In genomic region chr19:28159065-28159464, GRCh38 we compare ENCODE assay signal across 33 cellular contexts.
"Had no signal": no experiment of that assay in that cellular context is flagged by ENCODE, and none has a peak within 500 bp of the region (broad histone marks: within the 10 kb centered on the region; RNA-seq: fewer than 3 reads in every experiment).

No MANE protein-coding gene starts in this region.

- H3K27me3 ChIP-seq: adrenal gland, ascending aorta, body of pancreas, brain microvascular endothelial cell, breast epithelium, cardiac muscle cell had no signal

- ATAC-seq: activated naive CD4-positive, alpha-beta T cell treated with anti-CD3 and anti-CD28 coated beads, Interleukin-2, amount 50 U/mL, for 72 hours; activated naive CD8-positive, alpha-beta T cell treated with anti-CD3 and anti-CD28 coated beads, Interleukin-2, amount 50 U/mL, for 24 hours; activated T-cell treated with anti-CD3 and anti-CD28 coated beads, Interleukin-2, amount 50 U/mL, for 4 hours; activated T-cell treated with anti-CD3 and anti-CD28 coated beads, Interleukin-2, amount 50 U/mL, for 72 hours; activated T-helper 17 cell treated with anti-CD3 and anti-CD28 coated beads, Interleukin-2, amount 50 U/mL, for 72 hours; body of pancreas had no signal

- H3K4me1 ChIP-seq: adrenal gland, ascending aorta, body of pancreas, breast epithelium had no signal

- DNase-seq: activated effector memory CD4-positive, alpha-beta T cell treated with anti-CD3 and anti-CD28 coated beads, Interleukin-2, amount 50 U/mL, for 16 hours; activated effector memory CD4-positive, alpha-beta T cell treated with Interleukin-2 at 50 U/mL for 16 hours; activated gamma-delta T cell; activated gamma-delta T cell treated with Interleukin-2 at 50 U/mL for 16 hours; activated naive CD4-positive, alpha-beta T cell; activated naive CD4-positive, alpha-beta T cell treated with anti-CD3 and anti-CD28 coated beads for 36 hours; activated naive CD4-positive, alpha-beta T cell treated with anti-CD3 and anti-CD28 coated beads, Interleukin-2, amount 10 ng/mL, durations not matched to agents 7 days and 5 days; activated naive CD4-positive, alpha-beta T cell treated with anti-CD3 and anti-CD28 coated beads, Interleukin-2, amount 50 U/mL, for 16 hours; activated naive CD4-positive, alpha-beta T cell treated with Interleukin-2 at 50 U/mL for 16 hours; activated naive CD8-positive, alpha-beta T cell treated with anti-CD3 and anti-CD28 coated beads for 36 hours; activated naive CD8-positive, alpha-beta T cell treated with anti-CD3 and anti-CD28 coated beads, Interleukin-2, amount 10 ng/mL, durations not matched to agents 7 days and 5 days; activated naive CD8-positive, alpha-beta T cell treated with anti-CD3 and anti-CD28 coated beads, Interleukin-2, amount 50 U/mL, for 24 hours; activated T-cell treated with anti-CD3 and anti-CD28 coated beads, Interleukin-2, amount 50 U/mL, for 4 hours; activated T-cell treated with anti-CD3 and anti-CD28 coated beads, Interleukin-2, amount 50 U/mL, for 48 hours; activated T-cell treated with anti-CD3 and anti-CD28 coated beads, Interleukin-2, amount 50 U/mL, for 72 hours; adrenal gland; amniotic stem cell; amygdala; anterior cingulate cortex; aorta; body of pancreas; brain microvascular endothelial cell; caudate nucleus; central memory CD4-positive, alpha-beta T cell; cerebellar nuclear complex had no signal

- FAIRE-seq: astrocyte, bronchial epithelial cell, colon had no signal

- H3K4me3 ChIP-seq: adrenal gland, ascending aorta, body of pancreas, breast epithelium, cardiac muscle cell had no signal

- H3K27ac ChIP-seq: adrenal gland, ascending aorta, body of pancreas, brain microvascular endothelial cell, breast epithelium, cardiac muscle cell had no signal

- H3K9me3 ChIP-seq: ascending aorta, body of pancreas had no signal

- H3K36me3 ChIP-seq: adrenal gland, ascending aorta, brain microvascular endothelial cell, breast epithelium, cardiac muscle cell had no signal
